In the genomic region with DNA sequence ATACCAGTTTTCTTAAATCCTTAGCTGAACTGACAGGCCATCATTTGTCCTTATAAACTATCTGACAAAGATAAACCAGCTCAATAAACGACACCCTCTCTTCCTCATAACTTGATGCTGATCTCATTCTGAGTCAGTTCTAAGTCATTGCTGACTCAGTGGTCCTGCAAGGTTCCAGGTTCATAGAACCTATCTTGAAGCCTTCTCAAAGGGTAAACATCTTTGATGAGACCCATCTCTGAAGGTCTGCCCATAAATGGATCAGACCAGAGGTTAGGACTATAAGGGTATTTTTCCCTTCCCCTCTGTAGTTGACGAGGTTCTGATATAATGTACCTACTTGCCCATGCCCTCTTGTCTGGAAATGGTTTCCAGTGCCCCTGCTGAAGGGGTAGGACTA, we compare ENCODE assay signal across 9 cellular contexts. TPM values are rescaled to one million over a fixed set of nuclear protein-coding genes. Genes with fewer than 3 reads are reported as not detected.
DNase-seq lines count a peak whose midpoint lies in the region; ATAC-seq, FAIRE-seq and TF ChIP-seq lines count a peak whose summit lies in the region.
"Had no signal": no experiment of that assay in that cellular context is flagged by ENCODE, and none has a peak within 500 bp of the region (broad histone marks: within the 10 kb centered on the region; RNA-seq: fewer than 3 reads in every experiment).

No MANE protein-coding gene starts in this region.

- ATAC-seq in GM18519 (IDR thresholded peaks at IDR 0.05; ENCODE audit: low FRiP score, unreplicated experiment) (peak; percentile 42), GM12878 (peak; percentile 67)

- no peak overlapping the region for H3K4me3 Mint-ChIP-seq in endothelial cell (ENCODE audit: unreplicated experiment)

- SMC1A ChIA-PET in GM12878 (lab: Charles Lee; ENCODE audit: uncharacterized antibody, unreplicated experiment), result interaction anchor here (0.7 to 4.4 kb wide), 9 partner anchors 11 to 36 kb away, joined by 3 to 35 read pairs (median 5); a partner anchor contains a TSS

- intact Hi-C loops in GM12878 (cut with micrococcal nuclease; ENCODE audit: unreplicated experiment) (no loop called here), stomach (cut with DNase I; ENCODE audit: low total_unique reads) (no loop called here), kidney (cut with DNase I) (no loop called here)

- FAIRE-seq in GM12878 (lab: Jason Lieb, UNC) (peak; percentile 52), kidney (lab: Jason Lieb, UNC) (no peak)

- no peaks in the 10 kb centered on the region for H3K4me1 Mint-ChIP-seq in endothelial cell (ENCODE audit: unreplicated experiment)

- H3K4me3 ChIP-seq in GM12878, result peak overlapping the region; percentile 29; the same call in 1 of the 2 replicates
- H3K4me3 ChIP-seq in stomach, result no peak overlapping the region
- H3K4me3 ChIP-seq in kidney (ENCODE audit: low read length in 2 of 2), result no peak overlapping the region
- H3K4me3 ChIP-seq: skin epidermis had no signal

- DNase-seq in LHCN-M2 (ENCODE audit: low read depth) (peak; percentile 77), GM12878 (ENCODE audit: low read depth, low spot score) (no peak), non-pigmented ciliary epithelial cell (ENCODE audit: low read depth) (peak; percentile 36), endothelial cell (ENCODE audit: low spot score) (no peak), OCI-M2 (lab: John Stamatoyannopoulos, UW; ENCODE audit: unreplicated experiment) (no peak), stomach (no peak), kidney (no peak)

- TF ChIP-seq EP300 in GM12878 (IDR thresholded peaks at IDR 0.05; ENCODE audit: borderline replicate concordance in 1 of 2, control insufficient read depth in 1 of 2, low read depth in 2 of 2, low read length in 2 of 2) (no peak), stomach (IDR thresholded peaks at IDR 0.05) (no peak)

- no peaks in the 10 kb centered on the region for H3K9me3 Mint-ChIP-seq in endothelial cell (ENCODE audit: unreplicated experiment)

- no peaks in the 10 kb centered on the region for H3K9me3 ChIP-seq in GM12878 (replicated peaks; ENCODE audit: control insufficient read depth, insufficient read depth, low read length)
- no peaks in the 10 kb centered on the region for H3K9me3 ChIP-seq in stomach
- H3K9me3 ChIP-seq in kidney (ENCODE audit: control insufficient read depth in 1 of 2, low read length in 2 of 2), result no peaks in the 10 kb centered on the region

- 9% methylated on average over 2 of the region's 2 CpGs for WGBS in GM12878 (ENCODE audit: insufficient coverage, insufficient replicate concordance, low lambda C conversion rate, missing lambda C conversion rate)
- WGBS in stomach, 5 donors, result 37 to 56% (median 48%) methylated on average over 2 of the region's 2 CpGs

- CTCF ChIA-PET in GM12878 (lab: Yijun Ruan, JAX), result interaction anchor here (0.9 to 3.5 kb wide), 4 partner anchors 10 to 290 kb away, joined by 3 to 19 read pairs (median 4); a partner anchor contains a TSS

- in situ Hi-C loops in GM12878 (cut with MboI), result no loop called here

- H3K4me2 ChIP-seq in GM12878 (ENCODE audit: control insufficient read depth, insufficient read depth), result peak overlapping the region; percentile 66

- H3K27ac Mint-ChIP-seq in endothelial cell (ENCODE audit: unreplicated experiment), result no peak overlapping the region

- no peaks in the 10 kb centered on the region for H4K20me1 ChIP-seq in GM12878 (ENCODE audit: control insufficient read depth, insufficient read depth)

- TF ChIP-seq RAD21 in GM12878 (IDR thresholded peaks at IDR 0.05; ENCODE audit: insufficient read depth, low read depth, low read length), result no peak

- RAD21 ChIA-PET in GM12878 (lab: Charles Lee; ENCODE audit: unreplicated experiment), result interaction anchor here (0.6 to 4.1 kb wide), 4 partner anchors 11 to 35 kb away, joined by 3 to 35 read pairs (median 4); a partner anchor contains a TSS

- POLR2A ChIA-PET in GM12878 (lab: Charles Lee), result interaction anchor here (0.6 to 3.3 kb wide), 6 partner anchors 10 to 83 kb away, joined by 3 to 34 read pairs (median 6); a partner anchor contains a TSS

- H3K4me1 ChIP-seq in GM12878 (ENCODE audit: control insufficient read depth, insufficient read depth, low read length) (peaks cover 20% of the 10 kb centered on the region), stomach (peaks cover 0 to 26% (median 14%) of the 10 kb centered on the region in 4 donors), kidney (ENCODE audit: control insufficient read depth in 1 of 2, insufficient read depth in 1 of 2, low read depth in 1 of 2, low read length in 2 of 2) (no peaks in the 10 kb centered on the region)

- no peaks in the 10 kb centered on the region for H3K27me3 ChIP-seq in GM12878 (replicated peaks in 1 of 2; ENCODE audit: control insufficient read depth in 2 of 2, insufficient read depth in 2 of 2, low read length in 1 of 2)
- no peaks in the 10 kb centered on the region for H3K27me3 ChIP-seq in stomach

- no peak for TF ChIP-seq POLR2A in GM12878 (IDR thresholded peaks at IDR 0.05; ENCODE audit: low read depth, low read length)
- TF ChIP-seq POLR2A in stomach (IDR thresholded peaks at IDR 0.05), result no peak

- no peak overlapping the region for H2AFZ ChIP-seq in GM12878 (ENCODE audit: control insufficient read depth, low read depth, low read length)

- peaks cover 11% of the 10 kb centered on the region for H3K36me3 Mint-ChIP-seq in endothelial cell (ENCODE audit: low read depth, unreplicated experiment)

- H3K36me3 ChIP-seq in GM12878 (ENCODE audit: control insufficient read depth in 2 of 2, insufficient read depth in 2 of 2, low read length in 1 of 2) (peaks cover 4 to 6% of the 10 kb centered on the region in 2 experiments; a peak in 3 of 4 replicates), stomach (peaks cover 15 to 67% (median 61%) of the 10 kb centered on the region in 4 donors), kidney (ENCODE audit: control insufficient read depth in 1 of 2, insufficient read depth in 2 of 2, low read length in 2 of 2) (peaks cover 8 to 13% of the 10 kb centered on the region in 2 donors)

- peak overlapping the region; percentile 75 for H3K27ac ChIP-seq in GM12878 (ENCODE audit: control insufficient read depth, insufficient read depth)
- H3K27ac ChIP-seq in stomach, result peak overlapping the region in 2 of 5 donors; percentile 34 to 39
- H3K27ac ChIP-seq in kidney (ENCODE audit: low read depth in 2 of 2, low read length in 2 of 2), result no peak overlapping the region

- no TSS peak for BruUV-seq in GM12878 (replicated peaks; lab: Mats Ljungman, UMichigan)

- H3K9ac ChIP-seq in GM12878 (ENCODE audit: control insufficient read depth, insufficient read depth, low read length) (peak overlapping the region; percentile 8; the same call in 1 of the 2 replicates), kidney (ENCODE audit: low read length in 2 of 2) (no peak overlapping the region)

- H3K79me2 ChIP-seq in GM12878 (ENCODE audit: control insufficient read depth, insufficient read depth, low read length), result peaks cover 54% of the 10 kb centered on the region

- TF ChIP-seq CTCF in GM12878 (IDR thresholded peaks at IDR 0.05 in 2 of 3, conservative IDR thresholded peaks at IDR 0.05 in 1 of 3; ENCODE audit: control insufficient read depth in 2 of 3, extremely low read depth in 1 of 3, insufficient read depth in 1 of 3, low read depth in 3 of 3, low read length in 3 of 3) (no peak), endothelial cell (IDR thresholded peaks at IDR 0.05; ENCODE audit: unreplicated experiment) (no peak), stomach (IDR thresholded peaks at IDR 0.05) (no peak), kidney (IDR thresholded peaks at IDR 0.05; ENCODE audit: borderline replicate concordance, extremely low read depth, insufficient read depth) (no peak)

- no peaks in the 10 kb centered on the region for H3K27me3 Mint-ChIP-seq in endothelial cell (ENCODE audit: unreplicated experiment)

RNA-seq across cellular contexts. Expression of a gene that starts 11.9 kb away (rescaled TPM):
- 16.7 and 22.4 TPM in 2 replicates for total RNA-seq in LHCN-M2 (2014; rRNA removed)
- 4.6 TPM for polyA plus RNA-seq in LHCN-M2 (2012)
- total RNA-seq in GM12878 (2013; cell fraction: nucleolus; rRNA removed), result 178 and 182 TPM in 2 replicates
- 23.4 and 28.1 TPM in 2 replicates for total RNA-seq in GM12878 (2014; rRNA removed)
- total RNA-seq in GM12878 (2014; rRNA removed; fragmentation: Illumina TruSeq; extraction: Trizol), result 28.3 and 30.3 TPM in 2 replicates
- 34.1 and 39.2 TPM in 2 replicates for total RNA-seq in GM12878 (2021)
- 7.2 TPM for polyA plus RNA-seq in GM12878 (2011; ENCODE audit: low read depth)
- 29.3 and 34.8 TPM in 2 replicates for polyA plus RNA-seq in GM12878 (2011; rRNA removed)
- polyA plus RNA-seq in GM12878 (2011; cell fraction: cytosol; rRNA removed), result 9.6 and 14.6 TPM in 2 replicates
- 18.1 and 20.0 TPM in 2 replicates for polyA plus RNA-seq in GM12878 (2011; cell fraction: nucleus; rRNA removed)
- polyA plus RNA-seq in GM12878 (2012), result 9.9 and 11.0 TPM in 2 replicates
- polyA plus RNA-seq in GM12878 (2014; fragmentation: Illumina TruSeq; extraction: Trizol), result 36.5 and 38.8 TPM in 2 replicates
- polyA plus RNA-seq in GM12878 (2014; fragmentation: Nextera tagmentation; extraction: Ambion mirVana), result 10 to 100 TPM; 15.0 to 32.1 TPM
- 18.5 and 20.5 TPM in 2 replicates for polyA plus RNA-seq in GM12878 (2014; rRNA removed)
- 10 to 100 TPM; 29.5 to 33.6 TPM for polyA plus RNA-seq in GM12878 (2016; fragmentation: Nextera tagmentation; extraction: Ambion mirVana)
- 31.2 and 63.1 TPM in 2 replicates for polyA minus RNA-seq in GM12878 (2011; rRNA and poly(A)+ RNA removed)
- 12.0 and 15.3 TPM in 2 replicates for polyA minus RNA-seq in GM12878 (2011; cell fraction: cytosol; rRNA and poly(A)+ RNA removed)
- 15.4 and 28.5 TPM in 2 replicates for polyA minus RNA-seq in GM12878 (2011; cell fraction: nucleus; rRNA and poly(A)+ RNA removed)
- total RNA-seq in endothelial cell (ENCODE audit: unreplicated experiment), result 23.4 TPM
- total RNA-seq in stomach, result 10 to 100 TPM; 11.1 to 72.6 (median 57.6) TPM
- 1 to 10 TPM; 2.3 to 5.4 (median 3.2) TPM for polyA plus RNA-seq in stomach
- total RNA-seq in kidney, result 22.8 TPM
- 3.2 TPM for polyA plus RNA-seq in kidney (ENCODE audit: insufficient read depth, low read depth, low replicate concordance)

RNA-seq across cellular contexts. Expression of a gene that starts 28.7 kb away (rescaled TPM):
- 22.9 and 29.0 TPM in 2 replicates for total RNA-seq in LHCN-M2 (2014; rRNA removed)
- polyA plus RNA-seq in LHCN-M2 (2012), result 21.8 TPM
- 62.9 and 82.2 TPM in 2 replicates for total RNA-seq in GM12878 (2013; cell fraction: nucleolus; rRNA removed)
- 45.9 and 52.9 TPM in 2 replicates for total RNA-seq in GM12878 (2014; rRNA removed)
- 37.2 and 37.5 TPM in 2 replicates for total RNA-seq in GM12878 (2014; rRNA removed; fragmentation: Illumina TruSeq; extraction: Trizol)
- total RNA-seq in GM12878 (2021), result 44.6 and 44.8 TPM in 2 replicates
- polyA plus RNA-seq in GM12878 (2011; ENCODE audit: low read depth), result 29.9 TPM
- 49.1 and 58.4 TPM in 2 replicates for polyA plus RNA-seq in GM12878 (2011; rRNA removed)
- polyA plus RNA-seq in GM12878 (2011; cell fraction: cytosol; rRNA removed), result 45.8 and 46.9 TPM in 2 replicates
- 51.5 TPM in 2 replicates for polyA plus RNA-seq in GM12878 (2011; cell fraction: nucleus; rRNA removed)
- 34.5 and 36.2 TPM in 2 replicates for polyA plus RNA-seq in GM12878 (2012)
- 54.7 and 69.1 TPM in 2 replicates for polyA plus RNA-seq in GM12878 (2014; fragmentation: Illumina TruSeq; extraction: Trizol)
- 10 to 100 TPM; 42.3 to 43.8 TPM for polyA plus RNA-seq in GM12878 (2014; fragmentation: Nextera tagmentation; extraction: Ambion mirVana)
- 39.3 and 46.6 TPM in 2 replicates for polyA plus RNA-seq in GM12878 (2014; rRNA removed)
- polyA plus RNA-seq in GM12878 (2016; fragmentation: Nextera tagmentation; extraction: Ambion mirVana), result 10 to 100 TPM; 54.4 to 55.5 TPM
- polyA minus RNA-seq in GM12878 (2011; rRNA and poly(A)+ RNA removed), result 53.7 and 55.7 TPM in 2 replicates
- polyA minus RNA-seq in GM12878 (2011; cell fraction: cytosol; rRNA and poly(A)+ RNA removed), result 14.2 and 16.3 TPM in 2 replicates
- polyA minus RNA-seq in GM12878 (2011; cell fraction: nucleus; rRNA and poly(A)+ RNA removed), result 19.3 and 19.7 TPM in 2 replicates
- total RNA-seq in endothelial cell (ENCODE audit: unreplicated experiment), result 38.8 TPM
- total RNA-seq in stomach, result 10 to 100 TPM; 11.3 to 49.0 (median 27.7) TPM
- polyA plus RNA-seq in stomach, result 10 to 100 TPM; 13.9 to 22.5 (median 16.1) TPM
- 27.1 TPM for total RNA-seq in kidney
- polyA plus RNA-seq in kidney (ENCODE audit: insufficient read depth, low read depth, low replicate concordance), result 16.4 TPM

Comparison
In these comparisons a context has a peak if more than half of its experiments do, and no peak if none do; other contexts are left out.
1. DNase-seq: peak in LHCN-M2 (single experiment) and non-pigmented ciliary epithelial cell (single experiment); none in GM12878 (single experiment), endothelial cell (single experiment), OCI-M2 (single experiment), stomach (single experiment) and kidney (single experiment).